In genomic region chr4:67273676-67274075, GRCh38 we compare ENCODE assay signal across 26 cellular contexts.
"Had no signal": no experiment of that assay in that cellular context is flagged by ENCODE, and none has a peak within 500 bp of the region (broad histone marks: within the 10 kb centered on the region; RNA-seq: fewer than 3 reads in every experiment).

No MANE protein-coding gene starts in this region.

- H3K36me3 ChIP-seq: breast epithelium, SJSA1 had no signal

- DNase-seq: activated CD4-positive, alpha-beta T cell treated with anti-CD3 and anti-CD28 coated beads for 48 hours; activated CD4-positive, alpha-beta T cell treated with anti-CD3 and anti-CD28 coated beads, Interleukin-2, amount 50 U/mL, for 4 hours; activated CD4-positive, CD25-positive, alpha-beta regulatory T cell treated with anti-CD3 and anti-CD28 coated beads, Interleukin-2, amount 50 U/mL, for 72 hours; activated CD8-positive, alpha-beta memory T cell treated with anti-CD3 and anti-CD28 coated beads, Interleukin-2, amount 50 U/mL, for 48 hours; activated CD8-positive, alpha-beta T cell treated with anti-CD3 and anti-CD28 coated beads, Interleukin-2, amount 10 ng/mL, durations not matched to agents 7 days and 5 days; activated naive CD4-positive, alpha-beta T cell; activated T-cell treated with anti-CD3 and anti-CD28 coated beads, Interleukin-2, amount 50 U/mL, for 1 hour; aorta; central memory CD4-positive, alpha-beta T cell; NCI-H1048; NCI-H1694 treated with DMSO at 0.1 percent for 48 hours; NCI-H2029 treated with DMSO at 0.1 percent for 48 hours; NCI-H2171; NCI-H2227 treated with DMSO at 0.1 percent for 48 hours; NCI-H446 treated with DMSO at 0.1 percent for 48 hours; NCI-H526 treated with DMSO at 0.1 percent for 48 hours; NK-92 treated with Interleukin-12 subunit alpha and Interleukin-12 subunit beta, amount 100 ng/mL, for 24 hours; SHP77 had no signal

- H3K9me3 Mint-ChIP-seq: activated naive CD4-positive, alpha-beta T cell treated with anti-CD3 and anti-CD28 coated beads, Interleukin-2, amount 50 U/mL, for 24 hours; T-helper 1 cell treated with Interleukin-12 subunit alpha and Interleukin-12 subunit beta and Interleukin-4 antibody, amounts not matched to agents 30 μg/mL and 1 μg/mL, for 36 hours had no signal

- H3K4me3 ChIP-seq: breast epithelium, coronary artery, SJSA1 had no signal

- FAIRE-seq: RCC 7860 had no signal

- H3K27me3 ChIP-seq: breast epithelium, SJSA1 had no signal

- H3K27me3 Mint-ChIP-seq: activated naive CD4-positive, alpha-beta T cell treated with anti-CD3 and anti-CD28 coated beads, Interleukin-2, amount 50 U/mL, for 24 hours had no signal

- H3K27ac Mint-ChIP-seq: activated CD8-positive, alpha-beta T cell treated with anti-CD3 and anti-CD28 coated beads, Interleukin-2, amount 10 ng/mL, durations not matched to agents 7 days and 5 days; activated naive CD4-positive, alpha-beta T cell treated with anti-CD3 and anti-CD28 coated beads, Interleukin-2, amount 50 U/mL, for 24 hours; T-helper 1 cell treated with Interleukin-12 subunit alpha and Interleukin-12 subunit beta and Interleukin-4 antibody, amounts not matched to agents 30 μg/mL and 1 μg/mL, for 36 hours; WTC11 had no signal

- H3K4me1 Mint-ChIP-seq: activated naive CD4-positive, alpha-beta T cell treated with anti-CD3 and anti-CD28 coated beads, Interleukin-2, amount 50 U/mL, for 24 hours; WTC11 had no signal

- H3K36me3 Mint-ChIP-seq: activated naive CD4-positive, alpha-beta T cell treated with anti-CD3 and anti-CD28 coated beads, Interleukin-2, amount 50 U/mL, for 24 hours had no signal

- H3K4me3 Mint-ChIP-seq: activated CD8-positive, alpha-beta T cell treated with anti-CD3 and anti-CD28 coated beads, Interleukin-2, amount 10 ng/mL, durations not matched to agents 7 days and 5 days; activated naive CD4-positive, alpha-beta T cell treated with anti-CD3 and anti-CD28 coated beads, Interleukin-2, amount 50 U/mL, for 24 hours; T-helper 1 cell treated with Interleukin-12 subunit alpha and Interleukin-12 subunit beta and Interleukin-4 antibody, amounts not matched to agents 30 μg/mL and 1 μg/mL, for 36 hours; WTC11 had no signal

- ATAC-seq: activated CD8-positive, alpha-beta T cell treated with anti-CD3 and anti-CD28 coated beads, Interleukin-2, amount 10 ng/mL, durations not matched to agents 7 days and 5 days; SK-N-SH treated with all-trans-retinoic acid at 6 μM for 48 hours; WTC11 had no signal
